In the genomic region with DNA sequence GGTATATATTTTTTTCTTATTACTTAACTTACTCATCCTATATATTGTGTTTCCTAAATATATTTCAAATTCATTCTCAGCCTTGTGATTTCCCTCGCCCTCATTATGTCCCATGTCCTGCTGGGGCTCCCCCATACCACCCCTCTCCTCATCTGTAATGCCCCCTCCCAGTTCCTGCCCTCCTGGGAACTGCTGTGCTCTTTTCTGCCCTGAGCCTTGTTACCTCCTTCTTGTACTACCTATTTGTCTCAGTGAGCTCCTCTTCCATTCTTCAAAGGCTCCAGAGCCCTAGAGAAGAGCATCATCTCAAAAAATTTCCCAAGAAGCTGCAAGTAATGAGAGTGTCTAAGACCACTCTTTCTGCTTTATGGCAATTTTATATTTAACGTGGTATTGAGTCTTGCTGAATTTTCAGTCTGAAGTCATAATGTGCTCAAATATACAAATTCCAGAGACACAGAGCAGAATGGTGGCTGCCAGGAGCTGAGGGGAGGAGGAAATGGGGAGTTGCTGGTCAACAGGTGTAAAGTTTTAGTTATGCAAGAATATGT, we compare ENCODE assay signal across 16 cellular contexts.
DNase-seq lines count a peak whose midpoint lies in the region; TF ChIP-seq lines count a peak whose summit lies in the region.
"Had no signal": no experiment of that assay in that cellular context is flagged by ENCODE, and none has a peak within 500 bp of the region (broad histone marks: within the 10 kb centered on the region; RNA-seq: fewer than 3 reads in every experiment).

No MANE protein-coding gene starts in this region.

- no peaks in the 10 kb centered on the region for H3K36me3 Mint-ChIP-seq in T-helper 2 cell treated with Interferon-gamma antibody and Interleukin-4, amounts not matched to agents 5 μg/mL and 100 μg/mL, for 36 hours (ENCODE audit: low read depth)
- no peaks in the 10 kb centered on the region for H3K36me3 Mint-ChIP-seq in immature natural killer cell
- H3K36me3 Mint-ChIP-seq: CD4-positive, CD25-positive, alpha-beta regulatory T cell had no signal

- peaks cover 41% of the 10 kb centered on the region for H3K27me3 Mint-ChIP-seq in T-helper 2 cell treated with Interferon-gamma antibody and Interleukin-4, amounts not matched to agents 5 μg/mL and 100 μg/mL, for 36 hours (ENCODE audit: low read depth)
- H3K27me3 Mint-ChIP-seq in immature natural killer cell (ENCODE audit: low read depth in 3 of 3): peaks cover 7 to 16% (median 9%) of the 10 kb centered on the region in 3 donors

- H3K9me3 Mint-ChIP-seq in T-helper 2 cell treated with Interferon-gamma antibody and Interleukin-4, amounts not matched to agents 5 μg/mL and 100 μg/mL, for 36 hours: no peaks in the 10 kb centered on the region
- peaks cover 0 to 2% (median 0%) of the 10 kb centered on the region in 6 donors for H3K9me3 Mint-ChIP-seq in immature natural killer cell

- TF ChIP-seq CTCF in DOHH2 (IDR thresholded peaks at IDR 0.05; ENCODE audit: low read depth, low read length, poor library complexity, severe bottlenecking) (no peak), OCI-LY1 (IDR thresholded peaks at IDR 0.05; ENCODE audit: low read length) (no peak), esophagus muscularis mucosa (IDR thresholded peaks at IDR 0.05) (no peak), osteoblast (IDR thresholded peaks at IDR 0.05; ENCODE audit: extremely low read depth, low read depth, low read length) (no peak)

- H2AFZ ChIP-seq in OCI-LY1 (ENCODE audit: low read length) (0 out of 2 replicates have a peak overlapping the region, but pooled peaks have one; percentile 47), osteoblast (ENCODE audit: low read length) (no peak overlapping the region)

- H3K4me1 Mint-ChIP-seq in T-helper 2 cell treated with Interferon-gamma antibody and Interleukin-4, amounts not matched to agents 5 μg/mL and 100 μg/mL, for 36 hours (ENCODE audit: low read depth): no peaks in the 10 kb centered on the region
- H3K4me1 Mint-ChIP-seq in immature natural killer cell: no peaks in the 10 kb centered on the region
- H3K4me1 Mint-ChIP-seq: CD4-positive, CD25-positive, alpha-beta regulatory T cell; H9 had no signal

- no peak overlapping the region for H3K27ac Mint-ChIP-seq in T-helper 2 cell treated with Interferon-gamma antibody and Interleukin-4, amounts not matched to agents 5 μg/mL and 100 μg/mL, for 36 hours
- H3K27ac Mint-ChIP-seq in immature natural killer cell: no peak overlapping the region
- H3K27ac Mint-ChIP-seq: CD4-positive, CD25-positive, alpha-beta regulatory T cell; H9 had no signal

- H3K9me3 ChIP-seq in DOHH2 (ENCODE audit: control insufficient read depth, insufficient read depth, low read length) (no peaks in the 10 kb centered on the region), OCI-LY1 (ENCODE audit: low read length) (no peaks in the 10 kb centered on the region), esophagus muscularis mucosa (peaks cover 0 to 3% (median 0%) of the 10 kb centered on the region in 4 donors), osteoblast (ENCODE audit: low read depth, low read length) (no peaks in the 10 kb centered on the region)

- H3K4me1 ChIP-seq in DOHH2 (ENCODE audit: control insufficient read depth, low read length) (peaks cover 53% of the 10 kb centered on the region), OCI-LY1 (ENCODE audit: insufficient read depth, low read length, severe bottlenecking) (peaks cover 55% of the 10 kb centered on the region), esophagus muscularis mucosa (no peaks in the 10 kb centered on the region), osteoblast (ENCODE audit: insufficient read depth, low read length) (no peaks in the 10 kb centered on the region)

- peaks cover 8% of the 10 kb centered on the region for H3K36me3 ChIP-seq in DOHH2 (ENCODE audit: control insufficient read depth, low read length)
- no peaks in the 10 kb centered on the region for H3K36me3 ChIP-seq in OCI-LY1 (ENCODE audit: insufficient read depth, low read length)
- no peaks in the 10 kb centered on the region for H3K36me3 ChIP-seq in esophagus muscularis mucosa
- H3K36me3 ChIP-seq in osteoblast (ENCODE audit: insufficient read depth, low read length): no peaks in the 10 kb centered on the region
- H3K36me3 ChIP-seq: BLaER1 treated with 17β-estradiol and CSF1 and Interleukin-3, amounts not matched to agents 10 nM and 100 nM had no signal

- peak; percentile 0 for DNase-seq in T-helper 2 cell treated with Interferon-gamma antibody and Interleukin-4, amounts not matched to agents 5 μg/mL and 100 μg/mL, for 36 hours (ENCODE audit: low spot score)
- no peak for DNase-seq in T-helper 2 cell
- peak; percentile 60 for DNase-seq in esophagus muscularis mucosa (ENCODE audit: extremely low spot score)
- DNase-seq in osteoblast (ENCODE audit: insufficient read length, low spot score, missing footprints): no peak
- no peak for DNase-seq in NCI-H1694 treated with DMSO at 0.1 percent for 48 hours (lab: John Stamatoyannopoulos, UW)
- DNase-seq in immature natural killer cell: no peak
- DNase-seq: ACHN; CD4-positive, CD25-positive, alpha-beta regulatory T cell; DMS153; DMS79 treated with DMSO at 0.1 percent for 48 hours; GDM1; GOT3; H9 had no signal

- H3K4me3 ChIP-seq in DOHH2 (ENCODE audit: low read length) (peak overlapping the region; percentile 59), OCI-LY1 (ENCODE audit: low read depth, low read length, poor library complexity, severe bottlenecking) (no peak overlapping the region), esophagus muscularis mucosa (no peak overlapping the region), osteoblast (ENCODE audit: insufficient read depth, low read length) (no peak overlapping the region)
- H3K4me3 ChIP-seq: BLaER1 treated with 17β-estradiol and CSF1 and Interleukin-3, amounts not matched to agents 10 nM and 100 nM had no signal

- peak overlapping the region; percentile 71 for H3K4me2 ChIP-seq in DOHH2 (ENCODE audit: low read length)
- peak overlapping the region; percentile 15; the same call in 1 of the 2 replicates for H3K4me2 ChIP-seq in OCI-LY1 (ENCODE audit: low read length)
- no peak overlapping the region for H3K4me2 ChIP-seq in osteoblast (ENCODE audit: insufficient read depth, low read length)
- H3K4me2 ChIP-seq: BLaER1 treated with 17β-estradiol and CSF1 and Interleukin-3, amounts not matched to agents 10 nM and 100 nM had no signal

- 30% methylated on average over 2 of the region's 2 CpGs for WGBS in esophagus muscularis mucosa

- H3K27ac ChIP-seq in DOHH2 (ENCODE audit: low read depth, low read length): peak overlapping the region; percentile 72
- peak overlapping the region; percentile 78 for H3K27ac ChIP-seq in OCI-LY1 (ENCODE audit: low read depth, low read length, poor library complexity, severe bottlenecking)
- H3K27ac ChIP-seq in esophagus muscularis mucosa (replicated peaks in 1 of 4): no peak overlapping the region
- no peak overlapping the region for H3K27ac ChIP-seq in osteoblast (ENCODE audit: low read depth, low read length)
- H3K27ac ChIP-seq: BLaER1 treated with 17β-estradiol and CSF1 and Interleukin-3, amounts not matched to agents 10 nM and 100 nM had no signal

- H3K4me3 Mint-ChIP-seq in T-helper 2 cell treated with Interferon-gamma antibody and Interleukin-4, amounts not matched to agents 5 μg/mL and 100 μg/mL, for 36 hours: no peak overlapping the region
- no peak overlapping the region for H3K4me3 Mint-ChIP-seq in immature natural killer cell
- H3K4me3 Mint-ChIP-seq: CD4-positive, CD25-positive, alpha-beta regulatory T cell; H9 had no signal

- no peaks in the 10 kb centered on the region for H3K9me2 ChIP-seq in DOHH2 (replicated peaks; ENCODE audit: control insufficient read depth, low read length)
- no peaks in the 10 kb centered on the region for H3K9me2 ChIP-seq in OCI-LY1 (ENCODE audit: low read depth, low read length)

- H3K9ac ChIP-seq in OCI-LY1 (ENCODE audit: low read length): no peak overlapping the region
- H3K9ac ChIP-seq: BLaER1 treated with 17β-estradiol and CSF1 and Interleukin-3, amounts not matched to agents 10 nM and 100 nM had no signal

- H3K27me3 ChIP-seq in DOHH2 (ENCODE audit: control insufficient read depth, low read length) (no peaks in the 10 kb centered on the region), OCI-LY1 (ENCODE audit: insufficient read depth, low read length) (no peaks in the 10 kb centered on the region), esophagus muscularis mucosa (peaks cover 0 to 11% (median 0%) of the 10 kb centered on the region in 4 donors), osteoblast (ENCODE audit: insufficient read depth, low read length) (no peaks in the 10 kb centered on the region)
- H3K27me3 ChIP-seq: BLaER1 treated with 17β-estradiol and CSF1 and Interleukin-3, amounts not matched to agents 10 nM and 100 nM had no signal

- no peak for TF ChIP-seq POLR2A in esophagus muscularis mucosa (IDR thresholded peaks at IDR 0.05; ENCODE audit: low read depth)

- H3F3A ChIP-seq in DOHH2 (ENCODE audit: control insufficient read depth, insufficient read depth) (peaks cover 29% of the 10 kb centered on the region), OCI-LY1 (ENCODE audit: insufficient read depth, low read length) (0 out of 2 replicates have a peak, but pooled peaks cover 5% of the 10 kb centered on the region)

- H4K20me1 ChIP-seq in DOHH2 (ENCODE audit: control insufficient read depth, insufficient read depth, low read depth, low read length) (no peaks in the 10 kb centered on the region), OCI-LY1 (ENCODE audit: insufficient read depth, low read length) (no peaks in the 10 kb centered on the region), osteoblast (ENCODE audit: insufficient read depth, low read length) (no peaks in the 10 kb centered on the region)
- H4K20me1 ChIP-seq: BLaER1 treated with 17β-estradiol and CSF1 and Interleukin-3, amounts not matched to agents 10 nM and 100 nM had no signal

- H3K79me2 ChIP-seq in DOHH2 (ENCODE audit: control insufficient read depth, low read length): peaks cover 23% of the 10 kb centered on the region
- H3K79me2 ChIP-seq in OCI-LY1 (ENCODE audit: insufficient read depth, low read length): peaks cover 14% of the 10 kb centered on the region
- no peaks in the 10 kb centered on the region for H3K79me2 ChIP-seq in osteoblast (ENCODE audit: insufficient read depth, low read length)

- intact Hi-C loops in esophagus muscularis mucosa (cut with DNase I): no loop called here

- no peak for TF ChIP-seq EP300 in esophagus muscularis mucosa (IDR thresholded peaks at IDR 0.05)

Comparison
In these comparisons a context has a peak if more than half of its experiments do, and no peak if none do; other contexts are left out.
1. DNase-seq: peak in T-helper 2 cell treated with Interferon-gamma antibody and Interleukin-4, amounts not matched to agents 5 μg/mL and 100 μg/mL, for 36 hours (single experiment) and esophagus muscularis mucosa (single experiment); none in T-helper 2 cell (0 of 5), osteoblast (single experiment), NCI-H1694 treated with DMSO at 0.1 percent for 48 hours (single experiment) and immature natural killer cell (0 of 3).
2. H3K27ac ChIP-seq: peak in DOHH2 (single experiment) and OCI-LY1 (single experiment); none in esophagus muscularis mucosa (0 of 4) and osteoblast (single experiment).